ENCODE assay signal across 14 cellular contexts in the genomic region with DNA sequence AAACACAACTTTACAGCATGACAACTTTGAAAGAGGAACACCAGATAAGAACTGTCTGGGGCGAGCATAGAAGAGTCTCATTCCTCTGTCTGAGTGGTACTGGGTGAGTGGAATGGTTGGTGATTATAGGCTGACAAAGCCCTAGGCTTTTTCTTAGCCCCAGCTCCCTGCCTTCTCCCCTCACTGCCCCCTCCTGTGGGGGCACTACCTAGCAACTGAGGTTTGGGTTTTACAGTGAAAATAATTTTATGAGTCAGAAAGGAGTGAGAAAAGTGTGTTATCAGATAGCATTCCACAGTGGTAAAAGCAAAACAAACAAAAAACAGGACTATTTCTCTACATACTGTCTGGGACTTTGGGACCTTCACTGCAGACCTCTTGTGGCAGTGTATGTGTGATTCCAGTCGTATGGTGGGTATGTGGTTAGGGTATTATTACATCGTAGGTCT. TPM values are rescaled to one million over a fixed set of nuclear protein-coding genes. Genes with fewer than 3 reads are reported as not detected.
DNase-seq lines count a peak whose midpoint lies in the region; ATAC-seq and TF ChIP-seq lines count a peak whose summit lies in the region.
"Had no signal": no experiment of that assay in that cellular context is flagged by ENCODE, and none has a peak within 500 bp of the region (broad histone marks: within the 10 kb centered on the region; RNA-seq: fewer than 3 reads in every experiment).

No MANE protein-coding gene starts in this region.

- H3K36me3 ChIP-seq in HEK293 (ENCODE audit: control insufficient read depth in 2 of 2, insufficient read depth in 1 of 2, low read length in 2 of 2) (no peaks in the 10 kb centered on the region), adrenal gland (replicated peaks in 1 of 2) (no peaks in the 10 kb centered on the region), hepatocyte (replicated peaks; ENCODE audit: insufficient read depth, low read depth) (no peaks in the 10 kb centered on the region), A673 (ENCODE audit: insufficient read depth, low read length, poor library complexity, severe bottlenecking) (no peaks in the 10 kb centered on the region)
- H3K36me3 ChIP-seq: right atrium auricular region had no signal

- no peaks in the 10 kb centered on the region for H3K9me2 ChIP-seq in hepatocyte (replicated peaks; ENCODE audit: insufficient read depth)

- no peak for TF ChIP-seq CTCF in HEK293 (tag by site-specific recombination; IDR thresholded peaks at IDR 0.05)
- no peak for TF ChIP-seq CTCF in adrenal gland (IDR thresholded peaks at IDR 0.05)
- no peak for TF ChIP-seq CTCF in hepatocyte (IDR thresholded peaks at IDR 0.05; ENCODE audit: poor library complexity)
- TF ChIP-seq CTCF in A673 (conservative IDR thresholded peaks at IDR 0.05; ENCODE audit: low read depth, low read length), result no peak

- CTCF ChIA-PET in HEK293 (lab: Yijun Ruan, JAX), result no interaction called here
- CTCF ChIA-PET in A673 (lab: Charles Lee), result no interaction called here

- no peak overlapping the region for H2AFZ ChIP-seq in hepatocyte

- 66 to 75% (median 69%) methylated on average over 3 of the region's 3 CpGs for WGBS in adrenal gland, 4 donors
- 51% methylated on average over 3 of the region's 3 CpGs for WGBS in hepatocyte (ENCODE audit: low lambda C conversion rate, missing lambda C conversion rate)

- no peaks in the 10 kb centered on the region for H3K4me1 ChIP-seq in HEK293 (ENCODE audit: control insufficient read depth, insufficient read depth, low read length)
- H3K4me1 ChIP-seq in adrenal gland (replicated peaks in 1 of 2), result peaks cover 13 to 19% of the 10 kb centered on the region in 2 donors
- peaks cover 12% of the 10 kb centered on the region for H3K4me1 ChIP-seq in hepatocyte (ENCODE audit: insufficient read depth)
- no peaks in the 10 kb centered on the region for H3K4me1 ChIP-seq in A673 (ENCODE audit: insufficient read depth, low read length, poor library complexity, severe bottlenecking)
- H3K4me1 ChIP-seq: right atrium auricular region had no signal

- H3K27me3 ChIP-seq in adrenal gland (no peaks in the 10 kb centered on the region), hepatocyte (no peaks in the 10 kb centered on the region), A673 (replicated peaks; ENCODE audit: insufficient read depth, low read depth, low read length, poor library complexity) (no peaks in the 10 kb centered on the region)
- H3K27me3 ChIP-seq: right atrium auricular region had no signal

- H3K9me3 ChIP-seq in HEK293 (ENCODE audit: control insufficient read depth, insufficient read depth, low read depth, low read length) (no peaks in the 10 kb centered on the region), adrenal gland (replicated peaks in 1 of 3) (no peaks in the 10 kb centered on the region), hepatocyte (ENCODE audit: low read depth) (no peaks in the 10 kb centered on the region), A673 (ENCODE audit: low read depth, low read length, poor library complexity, severe bottlenecking) (no peaks in the 10 kb centered on the region)
- H3K9me3 ChIP-seq: right atrium auricular region had no signal

- H3K4me3 ChIP-seq in HEK293 (ENCODE audit: low read depth, low read length) (no peak overlapping the region), adrenal gland (no peak overlapping the region), hepatocyte (no peak overlapping the region), A673 (ENCODE audit: low read depth, low read length, poor library complexity, severe bottlenecking) (no peak overlapping the region)
- H3K4me3 ChIP-seq: right atrium auricular region had no signal

- TF ChIP-seq POLR2A in adrenal gland (IDR thresholded peaks at IDR 0.05), result no peak

- H3K79me2 ChIP-seq in hepatocyte, result no peaks in the 10 kb centered on the region

- H3K27ac ChIP-seq in HEK293 (ENCODE audit: extremely low read depth, low read depth, low read length), result no peak overlapping the region
- peak overlapping the region in 3 of 5 donors; percentile 34 to 77 (median 39) for H3K27ac ChIP-seq in adrenal gland
- H3K27ac ChIP-seq in hepatocyte, result peak overlapping the region; percentile 41
- H3K27ac ChIP-seq in A673 (ENCODE audit: low read depth, low read length, poor library complexity, severe bottlenecking), result no peak overlapping the region
- H3K27ac ChIP-seq: right atrium auricular region had no signal

- H3K4me2 ChIP-seq in hepatocyte, result no peak overlapping the region

- intact Hi-C loops in adrenal gland (cut with DNase I), result no loop called here
- intact Hi-C loops in A673 (cut with micrococcal nuclease; ENCODE audit: unreplicated experiment), result no loop called here

- BruUV-seq in A673 (replicated peaks; lab: Mats Ljungman, UMichigan), result no TSS peak

- ATAC-seq in HG03565 (IDR thresholded peaks at IDR 0.05; ENCODE audit: unreplicated experiment) (no peak), HG03175 (IDR thresholded peaks at IDR 0.05; ENCODE audit: unreplicated experiment) (no peak)
- ATAC-seq: Right ventricle myocardium inferior had no signal

- DNase-seq in A172 (ENCODE audit: low spot score) (peak; percentile 29), adrenal gland (no peak), hepatocyte (ENCODE audit: low spot score) (peak; percentile 20), A673 (ENCODE audit: low spot score) (no peak), NCI-H2227 treated with DMSO at 0.1 percent for 48 hours (lab: John Stamatoyannopoulos, UW) (no peak)
- DNase-seq: activated CD8-positive, alpha-beta memory T cell treated with anti-CD3 and anti-CD28 coated beads, Interleukin-2, amount 50 U/mL, for 48 hours; central memory CD4-positive, alpha-beta T cell; endodermal cell; HFFc6 had no signal

- POLR2A ChIA-PET in HEK293 (lab: Yijun Ruan, JAX), result interaction anchor here (0.9 kb wide), 1 partner anchor 11 kb away, joined by 3 read pairs; a partner anchor contains a TSS
- POLR2A ChIA-PET in A673 (lab: Charles Lee; ENCODE audit: low non-redundant PET), result no interaction called here

- H4K20me1 ChIP-seq in hepatocyte (ENCODE audit: insufficient read depth, poor library complexity, severe bottlenecking), result no peaks in the 10 kb centered on the region

TF ChIP-seq in HEK293, 187 proteins besides CTCF, POLR2A, EP300 and RAD21:
- TF ChIP-seq, protein P1, sequence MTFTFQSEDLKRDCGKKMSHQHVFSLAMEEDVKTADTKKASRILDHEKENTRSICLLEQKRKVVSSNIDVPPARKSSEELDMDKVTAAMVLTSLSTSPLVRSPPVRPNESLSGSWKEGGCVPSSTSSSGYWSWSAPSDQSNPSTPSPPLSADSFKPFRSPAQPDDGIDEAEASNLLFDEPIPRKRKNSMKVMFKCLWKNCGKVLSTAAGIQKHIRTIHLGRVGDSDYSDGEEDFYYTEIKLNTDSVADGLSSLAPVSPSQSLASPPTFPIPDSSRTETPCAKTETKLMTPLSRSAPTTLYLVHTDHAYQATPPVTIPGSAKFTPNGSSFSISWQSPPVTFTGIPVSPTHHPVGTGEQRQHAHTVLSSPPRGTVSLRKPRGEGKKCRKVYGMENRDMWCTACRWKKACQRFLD (tag by site-specific recombination; IDR thresholded peaks at IDR 0.05), result no peak
- TF ChIP-seq ZNF335 (tag by site-specific recombination; conservative IDR thresholded peaks at IDR 0.05), result peak; percentile 58
- TF ChIP-seq, protein P2, sequence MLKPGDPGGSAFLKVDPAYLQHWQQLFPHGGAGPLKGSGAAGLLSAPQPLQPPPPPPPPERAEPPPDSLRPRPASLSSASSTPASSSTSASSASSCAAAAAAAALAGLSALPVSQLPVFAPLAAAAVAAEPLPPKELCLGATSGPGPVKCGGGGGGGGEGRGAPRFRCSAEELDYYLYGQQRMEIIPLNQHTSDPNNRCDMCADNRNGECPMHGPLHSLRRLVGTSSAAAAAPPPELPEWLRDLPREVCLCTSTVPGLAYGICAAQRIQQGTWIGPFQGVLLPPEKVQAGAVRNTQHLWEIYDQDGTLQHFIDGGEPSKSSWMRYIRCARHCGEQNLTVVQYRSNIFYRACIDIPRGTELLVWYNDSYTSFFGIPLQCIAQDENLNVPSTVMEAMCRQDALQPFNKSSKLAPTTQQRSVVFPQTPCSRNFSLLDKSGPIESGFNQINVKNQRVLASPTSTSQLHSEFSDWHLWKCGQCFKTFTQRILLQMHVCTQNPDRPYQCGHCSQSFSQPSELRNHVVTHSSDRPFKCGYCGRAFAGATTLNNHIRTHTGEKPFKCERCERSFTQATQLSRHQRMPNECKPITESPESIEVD (tag by site-specific recombination; IDR thresholded peaks at IDR 0.05), result peak; percentile 64
- TF ChIP-seq, protein P3, sequence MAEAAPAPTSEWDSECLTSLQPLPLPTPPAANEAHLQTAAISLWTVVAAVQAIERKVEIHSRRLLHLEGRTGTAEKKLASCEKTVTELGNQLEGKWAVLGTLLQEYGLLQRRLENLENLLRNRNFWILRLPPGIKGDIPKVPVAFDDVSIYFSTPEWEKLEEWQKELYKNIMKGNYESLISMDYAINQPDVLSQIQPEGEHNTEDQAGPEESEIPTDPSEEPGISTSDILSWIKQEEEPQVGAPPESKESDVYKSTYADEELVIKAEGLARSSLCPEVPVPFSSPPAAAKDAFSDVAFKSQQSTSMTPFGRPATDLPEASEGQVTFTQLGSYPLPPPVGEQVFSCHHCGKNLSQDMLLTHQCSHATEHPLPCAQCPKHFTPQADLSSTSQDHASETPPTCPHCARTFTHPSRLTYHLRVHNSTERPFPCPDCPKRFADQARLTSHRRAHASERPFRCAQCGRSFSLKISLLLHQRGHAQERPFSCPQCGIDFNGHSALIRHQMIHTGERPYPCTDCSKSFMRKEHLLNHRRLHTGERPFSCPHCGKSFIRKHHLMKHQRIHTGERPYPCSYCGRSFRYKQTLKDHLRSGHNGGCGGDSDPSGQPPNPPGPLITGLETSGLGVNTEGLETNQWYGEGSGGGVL (tag by site-specific recombination; IDR thresholded peaks at IDR 0.05), result peak; percentile 94

RNA-seq across cellular contexts. Expression of a gene that starts 10.5 kb away (rescaled TPM):
- total RNA-seq in A172 (2014; rRNA removed; shearing (Covaris generic)), result 109 and 112 TPM in 2 replicates
- total RNA-seq in adrenal gland (100 to 1,000 TPM in 7 of 8 donors, 10 to 100 TPM in 1; 96.8 to 290 (median 202) TPM), hepatocyte (146 and 160 TPM in 2 replicates), A673 (2021) (33.5 and 34.7 TPM in 2 replicates)
- polyA plus RNA-seq in adrenal gland (100 to 1,000 TPM in 1 of 3 donors, 10 to 100 TPM in 2; 52.4 to 118 (median 92.6) TPM), hepatocyte (152 and 172 TPM in 2 replicates)

RNA-seq across cellular contexts. Expression of a gene that starts 39.2 kb away (rescaled TPM):
- total RNA-seq in A172 (2014; rRNA removed; shearing (Covaris generic)), result 8.4 and 18.4 TPM in 2 replicates
- total RNA-seq in adrenal gland (10 to 100 TPM; 12.5 to 28.4 (median 19.1) TPM), hepatocyte (32.4 and 37.5 TPM in 2 replicates), A673 (2021) (40.4 and 48.1 TPM in 2 replicates)
- polyA plus RNA-seq in adrenal gland (10 to 100 TPM in 2 of 3 donors, 1 to 10 TPM in 1; 6.8 to 15.8 (median 15.7) TPM), hepatocyte (48.7 and 64.3 TPM in 2 replicates)

Comparison
In these comparisons a context has a peak if more than half of its experiments do, and no peak if none do; other contexts are left out.
1. DNase-seq: peak in A172 (single experiment) and hepatocyte (single experiment); none in adrenal gland (0 of 7), A673 (single experiment) and NCI-H2227 treated with DMSO at 0.1 percent for 48 hours (single experiment).
2. H3K27ac ChIP-seq: peak in adrenal gland (3 of 5) and hepatocyte (single experiment); none in HEK293 (single experiment) and A673 (single experiment).